1 cellular context compared by ENCODE assay signal in the genomic region with DNA sequence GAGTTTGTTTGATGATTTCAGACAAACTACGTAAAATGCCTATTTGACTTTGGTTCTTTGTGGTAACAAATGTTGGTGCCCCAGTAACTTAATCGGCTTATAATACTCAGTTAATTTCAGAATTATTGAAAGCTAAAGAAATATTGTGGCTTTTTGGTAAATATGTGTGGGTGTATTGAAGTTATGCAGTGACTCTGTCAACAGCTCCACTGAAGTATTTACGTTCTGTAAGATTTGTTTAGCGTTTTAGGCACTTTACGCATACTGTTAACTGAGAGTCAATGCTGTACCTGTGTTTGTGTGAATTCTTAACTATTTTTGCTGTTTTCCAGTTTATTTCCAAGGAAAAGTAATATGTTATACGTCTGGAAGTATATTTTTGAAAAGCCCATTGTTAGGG.
TF ChIP-seq lines count a peak whose summit lies in the region.

No MANE protein-coding gene starts in this region.

TF ChIP-seq in HEK293, 187 proteins besides CTCF, POLR2A, EP300 and RAD21 (continued from another document):
- TF ChIP-seq, protein P1, sequence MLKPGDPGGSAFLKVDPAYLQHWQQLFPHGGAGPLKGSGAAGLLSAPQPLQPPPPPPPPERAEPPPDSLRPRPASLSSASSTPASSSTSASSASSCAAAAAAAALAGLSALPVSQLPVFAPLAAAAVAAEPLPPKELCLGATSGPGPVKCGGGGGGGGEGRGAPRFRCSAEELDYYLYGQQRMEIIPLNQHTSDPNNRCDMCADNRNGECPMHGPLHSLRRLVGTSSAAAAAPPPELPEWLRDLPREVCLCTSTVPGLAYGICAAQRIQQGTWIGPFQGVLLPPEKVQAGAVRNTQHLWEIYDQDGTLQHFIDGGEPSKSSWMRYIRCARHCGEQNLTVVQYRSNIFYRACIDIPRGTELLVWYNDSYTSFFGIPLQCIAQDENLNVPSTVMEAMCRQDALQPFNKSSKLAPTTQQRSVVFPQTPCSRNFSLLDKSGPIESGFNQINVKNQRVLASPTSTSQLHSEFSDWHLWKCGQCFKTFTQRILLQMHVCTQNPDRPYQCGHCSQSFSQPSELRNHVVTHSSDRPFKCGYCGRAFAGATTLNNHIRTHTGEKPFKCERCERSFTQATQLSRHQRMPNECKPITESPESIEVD (tag by site-specific recombination; IDR thresholded peaks at IDR 0.05): no peak; the same call in 1 of the 2 replicates
- no peak for TF ChIP-seq MYNN (tag by site-specific recombination; IDR thresholded peaks at IDR 0.05; ENCODE audit: borderline replicate concordance)
